Comparison of ENCODE assay signal across 2 cellular contexts in genomic region chr16:3718019-3718391, GRCh38.
TF ChIP-seq lines count a peak whose summit lies in the region.

No MANE protein-coding gene starts in this region.

TF ChIP-seq in SK-N-SH, 30 proteins besides CTCF, POLR2A, EP300 and RAD21 (continued from another document):
- TF ChIP-seq RXRA (IDR thresholded peaks at IDR 0.05; ENCODE audit: borderline replicate concordance, low read depth): no peak
- TF ChIP-seq GATA2 (CRISPR knock-in tag; IDR thresholded peaks at IDR 0.05): no peak
- TF ChIP-seq TAF1 (IDR thresholded peaks at IDR 0.05; ENCODE audit: borderline replicate concordance, low read depth, low read length): no peak
- no peak for TF ChIP-seq IRF3 (IDR thresholded peaks at IDR 0.05; ENCODE audit: low read depth, low read length)
- no peak for TF ChIP-seq FOXM1 (IDR thresholded peaks at IDR 0.05; ENCODE audit: low read depth)
TF ChIP-seq in SK-N-SH: peak in this region for 0.

TF ChIP-seq in SK-N-SH treated with all-trans-retinoic acid at 6 μM for 48 hours, 23 proteins besides CTCF, POLR2A, EP300 and RAD21 (continued from another document):
- TF ChIP-seq, protein P1, sequence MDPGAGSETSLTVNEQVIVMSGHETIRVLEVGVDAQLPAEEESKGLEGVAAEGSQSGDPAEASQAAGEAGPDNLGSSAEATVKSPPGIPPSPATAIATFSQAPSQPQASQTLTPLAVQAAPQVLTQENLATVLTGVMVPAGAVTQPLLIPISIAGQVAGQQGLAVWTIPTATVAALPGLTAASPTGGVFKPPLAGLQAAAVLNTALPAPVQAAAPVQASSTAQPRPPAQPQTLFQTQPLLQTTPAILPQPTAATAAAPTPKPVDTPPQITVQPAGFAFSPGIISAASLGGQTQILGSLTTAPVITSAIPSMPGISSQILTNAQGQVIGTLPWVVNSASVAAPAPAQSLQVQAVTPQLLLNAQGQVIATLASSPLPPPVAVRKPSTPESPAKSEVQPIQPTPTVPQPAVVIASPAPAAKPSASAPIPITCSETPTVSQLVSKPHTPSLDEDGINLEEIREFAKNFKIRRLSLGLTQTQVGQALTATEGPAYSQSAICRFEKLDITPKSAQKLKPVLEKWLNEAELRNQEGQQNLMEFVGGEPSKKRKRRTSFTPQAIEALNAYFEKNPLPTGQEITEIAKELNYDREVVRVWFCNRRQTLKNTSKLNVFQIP (CRISPR knock-in tag; IDR thresholded peaks at IDR 0.05; ENCODE audit: borderline replicate concordance, low read depth): no peak
- no peak for TF ChIP-seq GLIS3 (CRISPR knock-in tag; IDR thresholded peaks at IDR 0.05)
